Comparison of ENCODE assay signal across 10 cellular contexts in genomic region chrX:64642482-64642881, GRCh38.
DNase-seq lines count a peak whose midpoint lies in the region; ATAC-seq and TF ChIP-seq lines count a peak whose summit lies in the region.
"Had no signal": no experiment of that assay in that cellular context is flagged by ENCODE, and none has a peak within 500 bp of the region (broad histone marks: within the 10 kb centered on the region; RNA-seq: fewer than 3 reads in every experiment).

No MANE protein-coding gene starts in this region.

- no peak overlapping the region for H3K27ac ChIP-seq in Panc1 (ENCODE audit: low read length)
- H3K27ac ChIP-seq in foreskin keratinocyte, result no peak overlapping the region
- H3K27ac ChIP-seq: spleen, tibial nerve had no signal

- CTCF ChIA-PET in Panc1 (lab: Charles Lee), result no interaction called here

- H3K27me3 ChIP-seq in Panc1 (ENCODE audit: control insufficient read depth, insufficient read depth, low read length), result no peaks in the 10 kb centered on the region
- H3K27me3 ChIP-seq in foreskin keratinocyte, result no peaks in the 10 kb centered on the region
- H3K27me3 ChIP-seq: spleen, tibial nerve had no signal

- DNase-seq in ELF-1 (ENCODE audit: low read depth, low spot score), result peak; percentile 34
- no peak for DNase-seq in GM13976 (ENCODE audit: low spot score)
- no peak for DNase-seq in Panc1 (ENCODE audit: low read depth, low spot score)
- no peak for DNase-seq in foreskin keratinocyte
- DNase-seq in NCI-H2107 (lab: John Stamatoyannopoulos, UW), result no peak
- DNase-seq in NCI-H226, result no peak
- no peak for DNase-seq in NOMO-1 treated with dmso at 0.1 percent for 144 hours (lab: John Stamatoyannopoulos, UW; ENCODE audit: unreplicated experiment)
- DNase-seq: activated naive CD8-positive, alpha-beta T cell treated with anti-CD3 and anti-CD28 coated beads, Interleukin-2, amount 10 ng/mL, durations not matched to agents 7 days and 5 days; spleen had no signal

- in situ Hi-C loops in GM13976 (cut with MboI; ENCODE audit: low sequenced_read_pairs, unreplicated experiment) (no loop called here), Panc1 (cut with HindIII; ENCODE audit: low pct_unique_long_range_greater_than_20kb, low sequenced_read_pairs) (no loop called here)

- intact Hi-C loops in Panc1 (cut with micrococcal nuclease; ENCODE audit: unreplicated experiment), result no loop called here

- POLR2A ChIA-PET in Panc1 (lab: Charles Lee), result no interaction called here

- no peak overlapping the region for H3K4me3 ChIP-seq in Panc1 (ENCODE audit: low read depth in 2 of 2, low read length in 2 of 2)
- H3K4me3 ChIP-seq: spleen, tibial nerve had no signal

- H3K4me1 ChIP-seq in Panc1 (ENCODE audit: control insufficient read depth, insufficient read depth, low read length), result no peaks in the 10 kb centered on the region
- no peaks in the 10 kb centered on the region for H3K4me1 ChIP-seq in foreskin keratinocyte
- H3K4me1 ChIP-seq: spleen, tibial nerve had no signal

- BruUV-seq in Panc1 (replicated peaks; lab: Mats Ljungman, UMichigan), result no TSS peak

- H3K9me3 ChIP-seq in Panc1 (ENCODE audit: control insufficient read depth, insufficient read depth, low read depth, low read length), result no peaks in the 10 kb centered on the region

- TF ChIP-seq CTCF in GM13976 (IDR thresholded peaks at IDR 0.05; ENCODE audit: borderline replicate concordance, control extremely low read depth, extremely low read depth, insufficient read depth, missing control alignments) (peak; percentile 12), Panc1 (IDR thresholded peaks at IDR 0.05) (peak; percentile 29), foreskin keratinocyte (conservative IDR thresholded peaks at IDR 0.05) (peak; percentile 10)

- no peaks in the 10 kb centered on the region for H3K36me3 ChIP-seq in Panc1 (ENCODE audit: control insufficient read depth, insufficient read depth, low read length)
- H3K36me3 ChIP-seq: spleen, tibial nerve had no signal

- ATAC-seq in Panc1 (no peak), foreskin keratinocyte (no peak)
